ENCODE assay signal across 23 cellular contexts in the genomic region with DNA sequence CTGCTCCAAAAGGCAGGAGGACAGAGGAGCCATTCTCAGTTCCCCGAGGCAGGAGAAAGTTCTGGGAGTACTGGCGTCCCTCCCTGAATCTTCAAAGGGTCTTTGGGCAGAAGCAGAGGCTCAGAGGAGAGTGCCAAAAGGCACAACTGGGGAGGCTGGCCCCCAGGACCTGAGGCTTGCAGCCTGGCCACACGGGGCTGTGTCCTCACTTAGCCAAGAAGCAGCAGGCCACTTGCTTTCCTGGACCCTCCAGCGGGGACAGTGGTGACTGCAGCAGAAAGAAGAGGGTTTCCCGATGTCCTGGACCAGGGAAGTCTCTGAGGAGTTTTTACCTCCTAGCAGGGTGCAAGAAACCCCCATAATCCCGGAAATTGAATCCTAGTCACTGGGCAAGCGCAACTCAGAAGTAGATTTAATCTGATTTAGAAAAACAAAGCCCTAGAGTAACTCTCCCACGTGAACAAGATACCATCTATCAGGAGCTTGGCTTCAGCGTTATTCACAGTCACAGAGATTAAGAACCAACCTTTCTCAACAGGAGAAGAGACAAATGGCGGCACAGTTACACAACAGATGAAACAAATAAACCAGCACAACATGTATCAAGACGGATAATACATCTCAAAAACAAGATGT. TPM values are rescaled to one million over a fixed set of nuclear protein-coding genes. Genes with fewer than 3 reads are reported as not detected.
"Had no signal": no experiment of that assay in that cellular context is flagged by ENCODE, and none has a peak within 500 bp of the region (broad histone marks: within the 10 kb centered on the region; RNA-seq: fewer than 3 reads in every experiment).

No MANE protein-coding gene starts in this region.

- H3K27ac Mint-ChIP-seq: activated naive CD8-positive, alpha-beta T cell treated with anti-CD3 and anti-CD28 coated beads, Interleukin-2, amount 10 ng/mL, durations not matched to agents 7 days and 5 days had no signal

- H3K27me3 ChIP-seq: cardiac muscle cell, right atrium auricular region, upper lobe of left lung had no signal

- H3K4me1 Mint-ChIP-seq: activated naive CD8-positive, alpha-beta T cell treated with anti-CD3 and anti-CD28 coated beads, Interleukin-2, amount 10 ng/mL, durations not matched to agents 7 days and 5 days had no signal

- H3K36me3 Mint-ChIP-seq: activated naive CD8-positive, alpha-beta T cell treated with anti-CD3 and anti-CD28 coated beads, Interleukin-2, amount 10 ng/mL, durations not matched to agents 7 days and 5 days; naive thymus-derived CD8-positive, alpha-beta T cell had no signal

- H3K27ac ChIP-seq: cardiac muscle cell, heart left ventricle, lower lobe of right lung, psoas muscle, right atrium auricular region, upper lobe of left lung had no signal

- H3K9me3 ChIP-seq: heart left ventricle, lower lobe of right lung, psoas muscle, right atrium auricular region, upper lobe of left lung had no signal

- H3K4me1 ChIP-seq: heart left ventricle, lower lobe of right lung, psoas muscle, right atrium auricular region, upper lobe of left lung had no signal

- H3K4me3 Mint-ChIP-seq: activated naive CD8-positive, alpha-beta T cell treated with anti-CD3 and anti-CD28 coated beads, Interleukin-2, amount 10 ng/mL, durations not matched to agents 7 days and 5 days; naive thymus-derived CD8-positive, alpha-beta T cell had no signal

- ATAC-seq: heart left ventricle; left lobe of liver; lower lobe of right lung; naive thymus-derived CD8-positive, alpha-beta T cell; psoas muscle had no signal

- H3K9me3 Mint-ChIP-seq: activated naive CD8-positive, alpha-beta T cell treated with anti-CD3 and anti-CD28 coated beads, Interleukin-2, amount 10 ng/mL, durations not matched to agents 7 days and 5 days; naive thymus-derived CD8-positive, alpha-beta T cell had no signal

- DNase-seq: activated CD4-positive, alpha-beta T cell treated with anti-CD3 and anti-CD28 coated beads for 4 hours; activated CD4-positive, alpha-beta T cell treated with anti-CD3 and anti-CD28 coated beads, Interleukin-2, amount 50 U/mL, for 48 hours; activated CD4-positive, CD25-positive, alpha-beta regulatory T cell; activated CD8-positive, alpha-beta memory T cell treated with anti-CD3 and anti-CD28 coated beads, Interleukin-2, amount 50 U/mL, for 48 hours; activated naive CD4-positive, alpha-beta T cell treated with Interleukin-2 at 50 U/mL for 16 hours; activated naive CD8-positive, alpha-beta T cell treated with anti-CD3 and anti-CD28 coated beads, Interleukin-2, amount 10 ng/mL, durations not matched to agents 7 days and 5 days; activated T-cell treated with anti-CD3 and anti-CD28 coated beads, Interleukin-2, amount 50 U/mL, for 48 hours; cortex of kidney; heart left ventricle; lower lobe of right lung; naive thymus-derived CD8-positive, alpha-beta T cell; psoas muscle; stimulated activated CD4-positive, alpha-beta T cell treated with anti-CD3 and anti-CD28 coated beads, Interleukin-4, amount 100 ng/mL, for 24 hours; stimulated activated naive CD4-positive, alpha-beta T cell treated with Interleukin-2 at 50 U/mL for 16 hours; T-helper 1 cell; upper lobe of left lung had no signal

- H3K36me3 ChIP-seq: cardiac muscle cell, heart left ventricle, lower lobe of right lung, right atrium auricular region, upper lobe of left lung had no signal

- H3K4me3 ChIP-seq: cardiac muscle cell, heart left ventricle, lower lobe of right lung, psoas muscle, right atrium auricular region, upper lobe of left lung had no signal

RNA-seq across cellular contexts. Expression of a gene that starts 25.5 kb away (rescaled TPM):
- total RNA-seq: activated CD8-positive, alpha-beta memory T cell treated with anti-CD3 and anti-CD28 coated beads for 36 hours; activated naive CD8-positive, alpha-beta T cell treated with anti-CD3 and anti-CD28 coated beads, Interleukin-2, amount 10 ng/mL, durations not matched to agents 7 days and 5 days; cardiac muscle cell; fibroblast of villous mesenchyme; naive thymus-derived CD8-positive, alpha-beta T cell; osteocyte; psoas muscle; right atrium auricular region; subcutaneous adipose tissue had no signal
- polyA plus RNA-seq: cardiac muscle cell; heart left ventricle; naive thymus-derived CD8-positive, alpha-beta T cell had no signal
